Comparison of ENCODE assay signal across 8 cellular contexts in the genomic region with DNA sequence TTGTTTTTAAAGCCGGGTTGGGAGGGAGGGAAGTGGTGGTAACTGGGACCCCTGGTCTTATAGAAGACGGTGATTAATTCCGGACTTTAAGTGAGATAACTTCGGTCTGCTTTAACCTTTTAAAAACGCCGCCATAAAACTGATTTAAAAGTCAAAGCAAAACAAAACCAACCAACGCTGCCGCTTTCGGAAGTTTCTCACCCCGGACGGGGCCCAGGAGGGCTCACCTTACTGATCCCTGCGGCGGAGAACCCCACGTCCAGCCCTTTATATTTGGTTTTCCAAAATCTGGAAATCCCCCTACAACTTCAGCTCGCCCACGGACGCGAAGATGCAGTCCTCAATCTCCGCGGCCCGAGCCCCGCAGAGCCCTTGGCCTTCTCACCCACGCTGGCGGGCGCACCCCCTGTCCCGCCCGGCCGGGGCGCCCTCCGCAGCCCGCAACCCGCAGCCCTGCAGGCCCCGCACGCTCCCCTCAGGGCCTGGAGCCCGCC. TPM values are rescaled to one million over a fixed set of nuclear protein-coding genes. Genes with fewer than 3 reads are reported as not detected.
DNase-seq lines count a peak whose midpoint lies in the region; ATAC-seq and TF ChIP-seq lines count a peak whose summit lies in the region.

No MANE protein-coding gene starts in this region.

- DNase-seq in NOMO-1 treated with DMSO at 0.1 percent for 48 hours (lab: John Stamatoyannopoulos, UW; ENCODE audit: unreplicated experiment) (peak; percentile 53), NOMO-1 (lab: John Stamatoyannopoulos, UW; ENCODE audit: unreplicated experiment in 2 of 2) (no peak), OCI-M1 (lab: John Stamatoyannopoulos, UW) (peak; percentile 82), mesothelial cell of epicardium (ENCODE audit: low spot score in 2 of 2, unreplicated experiment in 2 of 2) (no peak), NCI-H187 (lab: John Stamatoyannopoulos, UW) (no peak)

- peak overlapping the region; percentile 67 to 83 (median 78) for H3K4me3 ChIP-seq in subcutaneous abdominal adipose tissue (ENCODE audit: low read depth in 1 of 5, low read length in 5 of 5)

- peak overlapping the region in 4 of 5 donors; percentile 71 to 81 (median 77) for H3K9ac ChIP-seq in subcutaneous abdominal adipose tissue (ENCODE audit: low read length in 5 of 5)

- H3K27ac Mint-ChIP-seq in mesothelial cell of epicardium, result peak overlapping the region; percentile 64

- no peaks in the 10 kb centered on the region for H3K36me3 ChIP-seq in subcutaneous abdominal adipose tissue (ENCODE audit: control insufficient read depth in 5 of 5, insufficient read depth in 5 of 5, low read length in 5 of 5)

- H3K27me3 Mint-ChIP-seq in mesothelial cell of epicardium (ENCODE audit: low read depth), result no peaks in the 10 kb centered on the region

- no peaks in the 10 kb centered on the region for H3K9me3 Mint-ChIP-seq in mesothelial cell of epicardium

- H3K4me1 ChIP-seq in subcutaneous abdominal adipose tissue (ENCODE audit: control insufficient read depth in 5 of 5, insufficient read depth in 5 of 5, low read length in 5 of 5), result peaks cover 3 to 17% (median 12%) of the 10 kb centered on the region in 5 donors

- H3K27ac ChIP-seq in cingulate gyrus (ENCODE audit: low read depth, low read length), result peak overlapping the region; percentile 47
- H3K27ac ChIP-seq in subcutaneous abdominal adipose tissue (ENCODE audit: low read depth, low read length), result peak overlapping the region; percentile 57

- TF ChIP-seq CTCF in mesothelial cell of epicardium (IDR thresholded peaks at IDR 0.05; ENCODE audit: unreplicated experiment), result no peak

- H3K9me3 ChIP-seq in subcutaneous abdominal adipose tissue (ENCODE audit: control insufficient read depth in 5 of 5, low read length in 5 of 5), result no peaks in the 10 kb centered on the region

- peaks cover 0 to 3% (median 0%) of the 10 kb centered on the region in 5 donors for H3K27me3 ChIP-seq in subcutaneous abdominal adipose tissue (ENCODE audit: control insufficient read depth in 5 of 5, insufficient read depth in 4 of 5, low read length in 5 of 5)

- H3K4me1 Mint-ChIP-seq in mesothelial cell of epicardium, result peaks cover 46% of the 10 kb centered on the region

- H3K4me3 Mint-ChIP-seq in mesothelial cell of epicardium, result peak overlapping the region; percentile 73

- H3K36me3 Mint-ChIP-seq in mesothelial cell of epicardium, result no peaks in the 10 kb centered on the region

- ATAC-seq in HG02885 (IDR thresholded peaks at IDR 0.05; ENCODE audit: poor library complexity, unreplicated experiment), result peak; percentile 67

RNA-seq across cellular contexts. Expression of a gene that starts 0.4 kb away (rescaled TPM):
- 42.3 to 47.6 TPM (median 44.1 TPM) in 3 replicates for total RNA-seq in mesothelial cell of epicardium

RNA-seq across cellular contexts. Expression of a gene that starts 29.6 kb away (rescaled TPM):
- total RNA-seq in mesothelial cell of epicardium, result not detected in 3 replicates

Comparison
In these comparisons a context has a peak if more than half of its experiments do, and no peak if none do; other contexts are left out.
1. DNase-seq: peak in NOMO-1 treated with DMSO at 0.1 percent for 48 hours (single experiment) and OCI-M1 (single experiment); none in NOMO-1 (0 of 2), mesothelial cell of epicardium (0 of 2) and NCI-H187 (0 of 2).